Comparison of ENCODE assay signal across 15 cellular contexts in the genomic region with DNA sequence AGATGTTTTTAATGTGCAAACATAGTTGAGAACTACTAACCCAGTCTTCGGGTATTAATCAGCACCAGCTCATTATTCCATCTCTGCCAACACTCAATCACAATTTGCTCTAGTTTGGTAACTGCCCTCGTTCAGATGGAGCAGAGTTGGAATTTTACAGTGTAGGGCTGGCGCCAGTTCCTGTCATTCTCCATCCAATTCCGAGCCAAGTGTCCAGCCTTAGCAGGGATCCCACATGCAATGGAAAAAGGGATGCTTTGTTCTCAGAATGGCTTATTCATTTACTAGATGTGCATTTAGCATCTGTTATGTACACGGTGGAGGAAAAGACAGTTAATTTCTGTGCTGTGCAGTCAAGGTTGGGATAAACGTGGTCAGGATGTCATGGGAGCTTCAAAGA.
DNase-seq lines count a peak whose midpoint lies in the region; ATAC-seq lines count a peak whose summit lies in the region.
"Had no signal": no experiment of that assay in that cellular context is flagged by ENCODE, and none has a peak within 500 bp of the region (broad histone marks: within the 10 kb centered on the region; RNA-seq: fewer than 3 reads in every experiment).

No MANE protein-coding gene starts in this region.

- no peaks in the 10 kb centered on the region for H3K36me3 Mint-ChIP-seq in activated CD4-positive, alpha-beta T cell treated with anti-CD3 and anti-CD28 coated beads, Interleukin-2, amount 10 ng/mL, durations not matched to agents 7 days and 5 days (ENCODE audit: low read depth)
- no peaks in the 10 kb centered on the region for H3K36me3 Mint-ChIP-seq in activated CD4-positive, alpha-beta T cell treated with anti-CD3 and anti-CD28 coated beads for 36 hours (ENCODE audit: low read depth)
- H3K36me3 Mint-ChIP-seq: CD14-positive monocyte; CD4-positive, alpha-beta memory T cell had no signal

- peak overlapping the region; percentile 63 for H3K27ac Mint-ChIP-seq in activated CD4-positive, alpha-beta T cell treated with anti-CD3 and anti-CD28 coated beads, Interleukin-2, amount 10 ng/mL, durations not matched to agents 7 days and 5 days
- H3K27ac Mint-ChIP-seq in activated CD4-positive, alpha-beta T cell treated with anti-CD3 and anti-CD28 coated beads for 36 hours: no peak overlapping the region
- H3K27ac Mint-ChIP-seq: CD14-positive monocyte; CD4-positive, alpha-beta memory T cell had no signal

- no peaks in the 10 kb centered on the region for H3K27me3 Mint-ChIP-seq in activated CD4-positive, alpha-beta T cell treated with anti-CD3 and anti-CD28 coated beads, Interleukin-2, amount 10 ng/mL, durations not matched to agents 7 days and 5 days
- peaks cover 5% of the 10 kb centered on the region for H3K27me3 Mint-ChIP-seq in activated CD4-positive, alpha-beta T cell treated with anti-CD3 and anti-CD28 coated beads for 36 hours
- H3K27me3 Mint-ChIP-seq: CD4-positive, alpha-beta memory T cell had no signal

- CTCF ChIA-PET in activated CD4-positive, alpha-beta T cell treated with anti-CD3 and anti-CD28 coated beads, Interleukin-2, amount 10 ng/mL, durations not matched to agents 7 days and 5 days (lab: Charles Lee): no interaction called here
- CTCF ChIA-PET in activated CD4-positive, alpha-beta T cell treated with anti-CD3 and anti-CD28 coated beads for 36 hours (lab: Charles Lee): interaction anchor here (0.7 to 0.9 kb wide), 2 partner anchors 251 to 274 kb away, joined by 3 to 4 read pairs; no protein-coding TSS in a partner anchor

- no peak overlapping the region for H3K4me3 Mint-ChIP-seq in activated CD4-positive, alpha-beta T cell treated with anti-CD3 and anti-CD28 coated beads, Interleukin-2, amount 10 ng/mL, durations not matched to agents 7 days and 5 days
- no peak overlapping the region for H3K4me3 Mint-ChIP-seq in activated CD4-positive, alpha-beta T cell treated with anti-CD3 and anti-CD28 coated beads for 36 hours
- H3K4me3 Mint-ChIP-seq: CD14-positive monocyte; CD4-positive, alpha-beta memory T cell had no signal

- no peak for DNase-seq in activated CD4-positive, alpha-beta T cell treated with anti-CD3 and anti-CD28 coated beads, Interleukin-2, amount 10 ng/mL, durations not matched to agents 7 days and 5 days
- no peak for DNase-seq in activated CD4-positive, alpha-beta T cell treated with anti-CD3 and anti-CD28 coated beads for 36 hours
- DNase-seq in cerebellar cortex (ENCODE audit: low spot score): peak; percentile 33
- peak; percentile 33 for DNase-seq in globus pallidus (ENCODE audit: low spot score)
- DNase-seq in NCI-H2196 treated with DMSO at 0.1 percent for 48 hours (lab: John Stamatoyannopoulos, UW; ENCODE audit: unreplicated experiment): no peak
- no peak for DNase-seq in RPMI8226
- DNase-seq: AML-193; CD4-positive, alpha-beta memory T cell; DMS153; DMS79; GF-D8; GM23248 had no signal

- intact Hi-C loops in activated CD4-positive, alpha-beta T cell treated with anti-CD3 and anti-CD28 coated beads for 36 hours (cut with DNase I, micrococcal nuclease): no loop called here

- H3K9me3 Mint-ChIP-seq in activated CD4-positive, alpha-beta T cell treated with anti-CD3 and anti-CD28 coated beads, Interleukin-2, amount 10 ng/mL, durations not matched to agents 7 days and 5 days: peaks cover 3% of the 10 kb centered on the region
- no peaks in the 10 kb centered on the region for H3K9me3 Mint-ChIP-seq in activated CD4-positive, alpha-beta T cell treated with anti-CD3 and anti-CD28 coated beads for 36 hours (ENCODE audit: low read depth)

- H3K4me1 Mint-ChIP-seq in activated CD4-positive, alpha-beta T cell treated with anti-CD3 and anti-CD28 coated beads, Interleukin-2, amount 10 ng/mL, durations not matched to agents 7 days and 5 days: no peaks in the 10 kb centered on the region
- H3K4me1 Mint-ChIP-seq in activated CD4-positive, alpha-beta T cell treated with anti-CD3 and anti-CD28 coated beads for 36 hours: no peaks in the 10 kb centered on the region
- H3K4me1 Mint-ChIP-seq: CD4-positive, alpha-beta memory T cell had no signal

- POLR2A ChIA-PET in activated CD4-positive, alpha-beta T cell treated with anti-CD3 and anti-CD28 coated beads, Interleukin-2, amount 10 ng/mL, durations not matched to agents 7 days and 5 days (lab: Charles Lee): no interaction called here
- POLR2A ChIA-PET in activated CD4-positive, alpha-beta T cell treated with anti-CD3 and anti-CD28 coated beads for 36 hours (lab: Charles Lee): no interaction called here

- no peak for ATAC-seq in activated CD4-positive, alpha-beta T cell treated with anti-CD3 and anti-CD28 coated beads for 36 hours
- no peak for ATAC-seq in HG03342 (IDR thresholded peaks at IDR 0.05; ENCODE audit: unreplicated experiment)
- ATAC-seq: A549 had no signal

Comparison
In these comparisons a context has a peak if more than half of its experiments do, and no peak if none do; other contexts are left out.
1. DNase-seq: peak in cerebellar cortex (single experiment) and globus pallidus (single experiment); none in activated CD4-positive, alpha-beta T cell treated with anti-CD3 and anti-CD28 coated beads, Interleukin-2, amount 10 ng/mL, durations not matched to agents 7 days and 5 days (single experiment), activated CD4-positive, alpha-beta T cell treated with anti-CD3 and anti-CD28 coated beads for 36 hours (single experiment), NCI-H2196 treated with DMSO at 0.1 percent for 48 hours (single experiment) and RPMI8226 (single experiment).